8 cellular contexts compared by ENCODE assay signal in genomic region chr3:180911876-180912303, GRCh38. TPM values are rescaled to one million over a fixed set of nuclear protein-coding genes. Genes with fewer than 3 reads are reported as not detected.
DNase-seq lines count a peak whose midpoint lies in the region; ATAC-seq and TF ChIP-seq lines count a peak whose summit lies in the region.

No MANE protein-coding gene starts in this region.

- ATAC-seq in HG02973 (IDR thresholded peaks at IDR 0.05; ENCODE audit: unreplicated experiment): peak; percentile 10

- WGBS in thymus: 54% methylated on average over 6 of the region's 6 CpGs

- peak overlapping the region; percentile 99 for H3K4me3 Mint-ChIP-seq in T-helper 2 cell treated with Interferon-gamma antibody and Interleukin-4, amounts not matched to agents 5 μg/mL and 100 μg/mL, for 36 hours

- no peaks in the 10 kb centered on the region for H3K36me3 ChIP-seq in thymus (ENCODE audit: control insufficient read depth, insufficient read depth)

- H3K4me1 Mint-ChIP-seq in T-helper 2 cell treated with Interferon-gamma antibody and Interleukin-4, amounts not matched to agents 5 μg/mL and 100 μg/mL, for 36 hours (ENCODE audit: low read depth): peaks cover 29% of the 10 kb centered on the region

- peak overlapping the region; percentile 99 for H3K4me3 ChIP-seq in WI38 (ENCODE audit: low read depth, low read length)
- peak overlapping the region; percentile 99; the same call in 1 of the 2 replicates for H3K4me3 ChIP-seq in iPS-18c (ENCODE audit: insufficient read depth, low read depth, low read length)
- H3K4me3 ChIP-seq in thymus (ENCODE audit: low read length): peak overlapping the region; percentile 88

- peak overlapping the region; percentile 94 for H3K27ac Mint-ChIP-seq in T-helper 2 cell treated with Interferon-gamma antibody and Interleukin-4, amounts not matched to agents 5 μg/mL and 100 μg/mL, for 36 hours

- no peaks in the 10 kb centered on the region for H3K9me3 Mint-ChIP-seq in T-helper 2 cell treated with Interferon-gamma antibody and Interleukin-4, amounts not matched to agents 5 μg/mL and 100 μg/mL, for 36 hours

- H3K9me3 ChIP-seq in iPS-18c (ENCODE audit: control insufficient read depth, insufficient read depth, low read length) (no peaks in the 10 kb centered on the region), thymus (ENCODE audit: control insufficient read depth) (no peaks in the 10 kb centered on the region)

- H3K36me3 Mint-ChIP-seq in T-helper 2 cell treated with Interferon-gamma antibody and Interleukin-4, amounts not matched to agents 5 μg/mL and 100 μg/mL, for 36 hours (ENCODE audit: low read depth): peaks cover 13% of the 10 kb centered on the region

- TF ChIP-seq CTCF in WI38 (IDR thresholded peaks at IDR 0.05; ENCODE audit: low read depth, low read length): no peak

- peaks cover 8% of the 10 kb centered on the region for H3K4me1 ChIP-seq in thymus (ENCODE audit: control insufficient read depth, insufficient read depth, low read length)

- DNase-seq in T-helper 2 cell treated with Interferon-gamma antibody and Interleukin-4, amounts not matched to agents 5 μg/mL and 100 μg/mL, for 36 hours (ENCODE audit: low spot score): no peak
- no peak for DNase-seq in T-helper 2 cell
- DNase-seq in NCI-H2171 (lab: John Stamatoyannopoulos, UW): no peak
- no peak for DNase-seq in NCI-H524 (lab: John Stamatoyannopoulos, UW)

- H3K27me3 ChIP-seq in thymus (ENCODE audit: control insufficient read depth, insufficient read depth): no peaks in the 10 kb centered on the region

- peak overlapping the region; percentile 62 for H3K27ac ChIP-seq in thymus (ENCODE audit: low read depth)

- no peaks in the 10 kb centered on the region for H3K27me3 Mint-ChIP-seq in T-helper 2 cell treated with Interferon-gamma antibody and Interleukin-4, amounts not matched to agents 5 μg/mL and 100 μg/mL, for 36 hours (ENCODE audit: low read depth)

RNA-seq across cellular contexts. Expression of gene FXR1, which starts 0.6 kb away (rescaled TPM):
- polyA plus RNA-seq in thymus: 105 TPM
